In the genomic region with DNA sequence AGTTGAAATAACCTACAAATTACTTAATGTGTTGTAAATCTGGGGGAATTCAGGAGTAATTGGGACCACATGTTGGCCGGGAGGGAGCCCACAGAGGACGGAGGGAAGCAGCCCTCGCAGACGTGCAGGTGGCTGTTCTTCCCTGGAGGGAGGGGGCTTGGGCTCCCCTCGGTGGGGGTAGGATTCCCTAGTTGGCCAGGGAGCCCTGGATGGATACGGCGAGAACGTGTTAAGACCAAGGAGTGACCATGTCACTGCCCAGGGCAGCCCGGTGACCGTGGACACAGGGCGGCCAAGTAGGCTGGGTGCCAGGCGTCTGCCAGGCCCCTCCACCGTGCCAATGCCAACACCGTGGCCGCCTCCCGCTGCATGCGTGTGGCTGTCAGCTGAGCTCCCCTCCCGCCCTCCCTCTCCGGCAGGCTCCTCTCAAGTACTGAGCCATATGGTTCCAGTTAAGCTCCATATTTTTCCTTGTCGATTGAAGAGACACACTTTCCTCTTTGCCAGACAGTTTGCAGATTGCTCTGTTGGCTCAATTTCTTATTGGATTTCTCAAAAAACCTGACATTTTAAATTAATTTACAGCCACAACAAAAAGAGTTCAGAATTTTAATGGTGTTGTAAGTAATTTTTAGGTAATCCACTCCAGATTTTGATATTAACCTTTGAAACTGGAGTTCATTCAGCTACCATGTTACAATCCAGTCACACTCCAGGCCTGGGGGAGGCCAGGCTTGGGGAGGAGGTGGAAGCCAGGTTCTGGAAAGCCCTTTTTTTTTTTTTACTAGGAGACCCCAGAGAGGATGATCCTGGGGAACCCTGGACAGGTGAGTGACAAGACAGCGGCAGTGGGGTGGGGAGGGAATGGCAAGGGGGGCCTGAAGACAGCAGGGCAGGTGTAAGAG, we compare ENCODE assay signal across 10 cellular contexts.
DNase-seq lines count a peak whose midpoint lies in the region; ATAC-seq and TF ChIP-seq lines count a peak whose summit lies in the region.
"Had no signal": no experiment of that assay in that cellular context is flagged by ENCODE, and none has a peak within 500 bp of the region (broad histone marks: within the 10 kb centered on the region; RNA-seq: fewer than 3 reads in every experiment).

No MANE protein-coding gene starts in this region.

- H3K27ac ChIP-seq in rectal smooth muscle tissue (ENCODE audit: low read depth, low read length) = peak overlapping the region; percentile 62

- peaks cover 38% of the 10 kb centered on the region for H3K4me1 ChIP-seq in rectal smooth muscle tissue (ENCODE audit: control insufficient read depth, insufficient read depth, low read length)

- H3K27me3 ChIP-seq in rectal smooth muscle tissue (ENCODE audit: control insufficient read depth, insufficient read depth, low read length) = no peaks in the 10 kb centered on the region

- H3K9ac ChIP-seq in rectal smooth muscle tissue (ENCODE audit: low read length) = no peak overlapping the region

- H3K36me3 ChIP-seq in rectal smooth muscle tissue (ENCODE audit: control insufficient read depth, insufficient read depth, low read length) = no peaks in the 10 kb centered on the region

- in situ Hi-C loops in ACHN (cut with HindIII; ENCODE audit: low pct_ligation_motif_present, low pct_unique_long_range_greater_than_20kb, low sequenced_read_pairs) = no loop called here

- ATAC-seq in GM18907 (IDR thresholded peaks at IDR 0.05; ENCODE audit: unreplicated experiment) = no peak
- ATAC-seq in GM21576 (IDR thresholded peaks at IDR 0.05; ENCODE audit: unreplicated experiment) = no peak

- TF ChIP-seq CTCF in fibroblast of mammary gland (conservative IDR thresholded peaks at IDR 0.05; ENCODE audit: control insufficient read depth, insufficient read depth, low read depth, low read length) = no peak

- DNase-seq in DMS 273 treated with DMSO at 0.1 percent for 48 hours (lab: John Stamatoyannopoulos, UW) (peak; percentile 83), NCI-H345 treated with DMSO at 0.1 percent for 48 hours (lab: John Stamatoyannopoulos, UW; ENCODE audit: unreplicated experiment) (peak; percentile 8), fibroblast of mammary gland (ENCODE audit: low read depth) (peak; percentile 70), ACHN (no peak)
- no peak for DNase-seq in stimulated activated naive CD4-positive, alpha-beta T cell treated with Interleukin-2 at 50 U/mL for 16 hours (lab: John Stamatoyannopoulos, UW)
- DNase-seq: activated CD8-positive, alpha-beta memory T cell treated with anti-CD3 and anti-CD28 coated beads, Interleukin-2, amount 50 U/mL, for 48 hours; GDM1 had no signal

- H3K4me3 ChIP-seq in fibroblast of mammary gland (ENCODE audit: control insufficient read depth, low read depth, low read length) (no peak overlapping the region), rectal smooth muscle tissue (ENCODE audit: low read length) (peak overlapping the region; percentile 27)

Comparison
In these comparisons a context has a peak if more than half of its experiments do, and no peak if none do; other contexts are left out.
1. DNase-seq: peak in DMS 273 treated with DMSO at 0.1 percent for 48 hours (single experiment), NCI-H345 treated with DMSO at 0.1 percent for 48 hours (single experiment) and fibroblast of mammary gland (single experiment); none in ACHN (single experiment) and stimulated activated naive CD4-positive, alpha-beta T cell treated with Interleukin-2 at 50 U/mL for 16 hours (single experiment).